ENCODE assay signal across 10 cellular contexts in the genomic region with DNA sequence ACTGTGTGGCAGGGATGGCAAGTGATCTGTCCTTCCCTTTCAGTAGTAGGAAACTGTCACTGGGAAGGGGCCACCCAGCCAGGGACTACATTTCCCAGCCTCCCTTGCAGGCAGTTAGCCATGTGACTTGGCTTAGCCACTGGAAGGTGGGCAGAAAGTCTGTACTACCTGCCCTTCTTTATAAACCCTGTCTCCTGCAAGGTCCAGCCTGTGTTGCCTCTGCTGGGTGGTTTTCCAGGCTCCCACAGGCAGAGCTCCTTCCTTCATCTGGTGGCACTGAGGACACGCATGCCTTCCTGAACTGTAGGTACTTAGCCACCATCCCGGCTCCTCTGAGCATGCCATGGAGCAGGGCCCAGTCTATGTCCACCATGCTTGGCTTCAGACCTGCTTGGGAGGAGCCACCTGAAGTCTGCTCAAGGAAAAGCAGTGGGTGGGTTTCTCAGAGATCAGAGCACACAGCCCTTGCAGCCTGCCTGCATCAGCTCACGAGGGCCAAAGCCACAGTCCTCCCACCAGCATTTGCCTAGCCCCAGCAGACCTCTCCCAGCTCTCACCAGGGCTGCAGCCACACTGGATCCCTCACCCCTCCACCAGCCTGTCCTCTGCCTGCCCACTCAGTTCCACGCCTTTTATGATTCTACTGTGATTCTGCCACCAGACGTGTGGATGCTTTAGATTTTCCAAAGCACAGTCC. TPM values are rescaled to one million over a fixed set of nuclear protein-coding genes. Genes with fewer than 3 reads are reported as not detected.
A peak's percentile ranks its signal among the peaks of the same experiment; 100 is the strongest.
DNase-seq lines count a peak whose midpoint lies in the region; ATAC-seq and TF ChIP-seq lines count a peak whose summit lies in the region.
"Had no signal": no experiment of that assay in that cellular context is flagged by ENCODE, and none has a peak within 500 bp of the region (broad histone marks: within the 10 kb centered on the region; RNA-seq: fewer than 3 reads in every experiment).

No MANE protein-coding gene starts in this region.

- H3K9me3 Mint-ChIP-seq in chondrocyte (ENCODE audit: low read depth) = no peaks in the 10 kb centered on the region

- H3K4me3 ChIP-seq in Karpas-422 (ENCODE audit: low read length) (no peak overlapping the region), esophagus squamous epithelium (no peak overlapping the region)

- H3K4me1 Mint-ChIP-seq in chondrocyte (ENCODE audit: low read depth) = no peaks in the 10 kb centered on the region

- TF ChIP-seq CTCF in esophagus squamous epithelium (IDR thresholded peaks at IDR 0.05) = no peak
- no peak for TF ChIP-seq CTCF in chondrocyte (IDR thresholded peaks at IDR 0.05)

- H3K79me2 ChIP-seq in Karpas-422 (ENCODE audit: low read length) = peaks cover under 1% of the 10 kb centered on the region; the same call in 1 of the 2 replicates

- WGBS in esophagus squamous epithelium, 2 donors = 56 to 78% methylated on average over 3 to 5 of the region's 5 CpGs

- H2AFZ ChIP-seq in Karpas-422 (ENCODE audit: low read length) = no peak overlapping the region

- peak; percentile 63 for DNase-seq in ELF-1 (ENCODE audit: low read depth, low spot score)
- peak; percentile 28 for DNase-seq in GM19238 (ENCODE audit: insufficient read length, low spot score)
- peak; percentile 60 for DNase-seq in Karpas-422
- no peak for DNase-seq in esophagus squamous epithelium (lab: John Stamatoyannopoulos, UW)
- no peak for DNase-seq in chondrocyte (ENCODE audit: low spot score)
- no peak for DNase-seq in Ammon's horn (ENCODE audit: low spot score)
- no peak for DNase-seq in NCI-H345 (lab: John Stamatoyannopoulos, UW)
- DNase-seq: amniotic stem cell had no signal

- no peak for ATAC-seq in HG03045 (IDR thresholded peaks at IDR 0.05; ENCODE audit: unreplicated experiment)
- ATAC-seq: Right ventricle myocardium inferior had no signal

- no peak overlapping the region for H3K9ac ChIP-seq in Karpas-422 (ENCODE audit: low read length)

- 0 out of 2 replicates have a peak, but pooled peaks cover 9% of the 10 kb centered on the region for H4K20me1 ChIP-seq in Karpas-422 (ENCODE audit: insufficient read depth, low read depth, low read length)

- no peak overlapping the region for H3K4me3 Mint-ChIP-seq in chondrocyte (ENCODE audit: unreplicated experiment)

- H3K9me2 ChIP-seq in Karpas-422 (replicated peaks; ENCODE audit: insufficient read depth, low read length) = no peaks in the 10 kb centered on the region

- no peak overlapping the region for H3K4me2 ChIP-seq in Karpas-422 (ENCODE audit: low read depth, low read length, poor library complexity, severe bottlenecking)

- no peaks in the 10 kb centered on the region for H3K27me3 Mint-ChIP-seq in chondrocyte (ENCODE audit: low read depth)

- intact Hi-C loops in esophagus squamous epithelium (cut with DNase I) = no loop called here

- H3K4me1 ChIP-seq in Karpas-422 (ENCODE audit: low read length) = peaks cover under 1% of the 10 kb centered on the region
- peaks cover 14 to 89% (median 26%) of the 10 kb centered on the region in 3 donors for H3K4me1 ChIP-seq in esophagus squamous epithelium

- peaks cover 8% of the 10 kb centered on the region for H3K36me3 Mint-ChIP-seq in chondrocyte (ENCODE audit: low read depth)

- no peaks in the 10 kb centered on the region for H3K36me3 ChIP-seq in Karpas-422 (ENCODE audit: insufficient read depth, low read length)
- peaks cover 0 to 39% (median 0%) of the 10 kb centered on the region in 3 donors for H3K36me3 ChIP-seq in esophagus squamous epithelium

- H3K27me3 ChIP-seq in Karpas-422 (ENCODE audit: low read length) (no peaks in the 10 kb centered on the region), esophagus squamous epithelium (no peaks in the 10 kb centered on the region)

- H3K9me3 ChIP-seq in Karpas-422 (ENCODE audit: low read length) (no peaks in the 10 kb centered on the region), esophagus squamous epithelium (no peaks in the 10 kb centered on the region)

- H3K27ac ChIP-seq in Karpas-422 (ENCODE audit: low read length) (no peak overlapping the region), esophagus squamous epithelium (peak overlapping the region; percentile 64 to 78 (median 70))

- H3K27ac Mint-ChIP-seq in chondrocyte (ENCODE audit: unreplicated experiment) = no peak overlapping the region

- no peak for TF ChIP-seq POLR2A in esophagus squamous epithelium (IDR thresholded peaks at IDR 0.05)

RNA-seq across cellular contexts. Expression of a gene that starts 16.7 kb away (rescaled TPM):
- total RNA-seq in Karpas-422 (2014; rRNA removed; shearing (Covaris generic); ENCODE audit: low replicate concordance) = 22.9 and 44.2 TPM in 2 replicates
- 10 to 100 TPM; 18.2 to 30.3 (median 20.3) TPM for total RNA-seq in esophagus squamous epithelium
- total RNA-seq in chondrocyte = 50.1 to 52.5 TPM (median 50.5 TPM) in 3 replicates

Comparison
In these comparisons a context has a peak if more than half of its experiments do, and no peak if none do; other contexts are left out.
1. DNase-seq: peak in ELF-1 (single experiment), GM19238 (single experiment) and Karpas-422 (single experiment); none in esophagus squamous epithelium (single experiment), chondrocyte (single experiment), Ammon's horn (single experiment) and NCI-H345 (single experiment).